Comparison of ENCODE assay signal across 12 cellular contexts in the genomic region with DNA sequence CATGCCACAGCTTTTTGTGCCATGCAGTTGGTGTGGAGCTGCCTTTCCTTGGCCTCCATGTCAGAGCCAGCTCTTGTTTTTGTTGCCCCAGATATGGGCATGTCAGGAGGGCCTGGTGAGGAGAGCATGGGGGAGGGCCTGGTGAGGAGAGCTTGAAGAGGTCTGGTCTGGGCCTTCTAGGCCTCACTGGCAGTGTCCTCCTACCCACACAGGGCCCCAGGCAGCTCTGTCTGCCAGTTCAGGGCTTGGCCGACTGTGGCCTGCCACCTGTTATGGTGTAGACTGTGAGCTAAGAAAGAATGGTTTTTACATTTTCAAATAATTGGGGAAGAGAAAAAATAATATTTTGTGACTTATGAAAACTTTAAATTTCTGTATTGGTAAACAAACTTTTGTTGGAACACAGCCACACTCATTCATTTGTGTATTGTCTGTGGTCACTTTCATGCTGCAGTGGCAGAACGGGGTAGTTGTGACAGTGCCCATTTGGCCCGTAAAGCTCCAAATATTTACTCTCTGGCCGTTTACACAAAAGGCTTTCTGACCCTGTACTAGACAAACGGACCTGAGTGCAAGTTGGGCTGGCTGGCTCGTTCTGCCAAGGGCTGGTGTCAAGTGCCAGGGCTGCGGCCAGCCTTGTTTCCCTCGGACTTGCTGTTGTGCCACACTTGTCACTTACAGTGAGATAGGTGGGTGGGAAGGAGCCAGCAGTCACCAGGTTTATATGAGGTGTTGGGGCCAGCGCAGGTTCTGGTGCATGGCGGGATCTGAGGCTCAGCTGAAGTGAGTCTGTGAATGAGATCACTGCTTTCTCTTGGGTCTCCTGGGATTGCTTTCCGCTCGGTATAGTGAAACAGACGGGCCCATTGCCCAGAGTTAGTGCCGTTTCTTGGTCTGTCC. TPM values are rescaled to one million over a fixed set of nuclear protein-coding genes. Genes with fewer than 3 reads are reported as not detected.
DNase-seq lines count a peak whose midpoint lies in the region; ATAC-seq and TF ChIP-seq lines count a peak whose summit lies in the region.
"Had no signal": no experiment of that assay in that cellular context is flagged by ENCODE, and none has a peak within 500 bp of the region (broad histone marks: within the 10 kb centered on the region; RNA-seq: fewer than 3 reads in every experiment).

No MANE protein-coding gene starts in this region.

- peak overlapping the region in 5 of 7 donors; percentile 6 to 78 (median 37) for H3K27ac Mint-ChIP-seq in CD14-positive monocyte
- H3K27ac Mint-ChIP-seq in stimulated activated naive B cell treated with anti-CD40 and anti-IgM and Interleukin-4, amounts not matched to agents 10 μg/mL and 1 μg/mL and 100 μg/mL, for 72 hours, result no peak overlapping the region
- H3K27ac Mint-ChIP-seq: nephron had no signal

- no peak for TF ChIP-seq CTCF in CD14-positive monocyte (IDR thresholded peaks at IDR 0.05)
- no peak for TF ChIP-seq CTCF in gastroesophageal sphincter (IDR thresholded peaks at IDR 0.05)
- TF ChIP-seq CTCF in osteoblast (IDR thresholded peaks at IDR 0.05; ENCODE audit: extremely low read depth, low read depth, low read length), result no peak
- TF ChIP-seq CTCF in foreskin fibroblast (IDR thresholded peaks at IDR 0.05; ENCODE audit: low read depth, low read length), result no peak

- 45 to 65% methylated on average over 4 to 9 of the region's 14 CpGs for WGBS in gastroesophageal sphincter (ENCODE audit: low coverage in 1 of 2), 2 donors

- DNase-seq in CD14-positive monocyte (ENCODE audit: low spot score) (no peak), SJSA1 (ENCODE audit: low read depth in 1 of 2, low spot score in 2 of 2) (no peak), osteoblast (ENCODE audit: insufficient read length, low spot score, missing footprints) (peak; percentile 95), COLO829 (ENCODE audit: low spot score) (no peak), foreskin fibroblast (no peak)
- DNase-seq in stimulated activated naive B cell treated with anti-CD40 and anti-IgM and Interleukin-4, amounts not matched to agents 10 μg/mL and 1 μg/mL and 100 μg/mL, for 72 hours, result no peak
- DNase-seq: activated T-cell treated with anti-CD3 and anti-CD28 coated beads, Interleukin-2, amount 50 U/mL, for 1 hour; NCI-H446 had no signal

- H3K4me3 ChIP-seq in SJSA1 (no peak overlapping the region), gastroesophageal sphincter (no peak overlapping the region), osteoblast (ENCODE audit: insufficient read depth, low read length) (no peak overlapping the region), foreskin fibroblast (ENCODE audit: low read depth in 1 of 2, low read length in 2 of 2) (no peak overlapping the region)

- no peak for TF ChIP-seq EP300 in gastroesophageal sphincter (IDR thresholded peaks at IDR 0.05)

- intact Hi-C loops in CD14-positive monocyte (cut with micrococcal nuclease), result no loop called here

- H3K9me3 Mint-ChIP-seq in CD14-positive monocyte, result peaks cover 0 to 1% (median 0%) of the 10 kb centered on the region in 7 donors
- no peaks in the 10 kb centered on the region for H3K9me3 Mint-ChIP-seq in stimulated activated naive B cell treated with anti-CD40 and anti-IgM and Interleukin-4, amounts not matched to agents 10 μg/mL and 1 μg/mL and 100 μg/mL, for 72 hours
- H3K9me3 Mint-ChIP-seq: nephron, WTC11 had no signal

- H3K4me1 ChIP-seq in SJSA1 (replicated peaks) (peaks cover 79% of the 10 kb centered on the region), gastroesophageal sphincter (peaks cover 0 to 40% (median 10%) of the 10 kb centered on the region in 3 donors), osteoblast (ENCODE audit: insufficient read depth, low read length) (peaks cover 38% of the 10 kb centered on the region)

- H3K27ac ChIP-seq in SJSA1 (peak overlapping the region; percentile 66), gastroesophageal sphincter (peak overlapping the region in 3 of 4 donors; percentile 56 to 70 (median 68)), osteoblast (ENCODE audit: low read depth, low read length) (peak overlapping the region; percentile 83)

- H3K27me3 Mint-ChIP-seq in CD14-positive monocyte (ENCODE audit: low read depth in 3 of 3), result no peaks in the 10 kb centered on the region
- no peaks in the 10 kb centered on the region for H3K27me3 Mint-ChIP-seq in stimulated activated naive B cell treated with anti-CD40 and anti-IgM and Interleukin-4, amounts not matched to agents 10 μg/mL and 1 μg/mL and 100 μg/mL, for 72 hours

- no peak for TF ChIP-seq POLR2A in gastroesophageal sphincter (IDR thresholded peaks at IDR 0.05)

- H3K4me3 Mint-ChIP-seq in CD14-positive monocyte, result no peak overlapping the region
- no peak overlapping the region for H3K4me3 Mint-ChIP-seq in stimulated activated naive B cell treated with anti-CD40 and anti-IgM and Interleukin-4, amounts not matched to agents 10 μg/mL and 1 μg/mL and 100 μg/mL, for 72 hours
- H3K4me3 Mint-ChIP-seq: nephron, WTC11 had no signal

- H3K36me3 ChIP-seq in SJSA1 (peaks cover 85% of the 10 kb centered on the region), gastroesophageal sphincter (peaks cover 0 to 78% of the 10 kb centered on the region in 2 donors), osteoblast (ENCODE audit: insufficient read depth, low read length) (peaks cover 51% of the 10 kb centered on the region)

- H3K4me1 Mint-ChIP-seq in CD14-positive monocyte, result peaks cover 12% of the 10 kb centered on the region
- H3K4me1 Mint-ChIP-seq in stimulated activated naive B cell treated with anti-CD40 and anti-IgM and Interleukin-4, amounts not matched to agents 10 μg/mL and 1 μg/mL and 100 μg/mL, for 72 hours, result peaks cover 15 to 47% of the 10 kb centered on the region in 2 donors

- no peaks in the 10 kb centered on the region for H3K9me3 ChIP-seq in SJSA1 (replicated peaks)
- no peaks in the 10 kb centered on the region for H3K9me3 ChIP-seq in gastroesophageal sphincter
- no peaks in the 10 kb centered on the region for H3K9me3 ChIP-seq in osteoblast (ENCODE audit: low read depth, low read length)

- peaks cover 90 to 100% of the 10 kb centered on the region in 2 donors for H3K36me3 Mint-ChIP-seq in CD14-positive monocyte
- H3K36me3 Mint-ChIP-seq in stimulated activated naive B cell treated with anti-CD40 and anti-IgM and Interleukin-4, amounts not matched to agents 10 μg/mL and 1 μg/mL and 100 μg/mL, for 72 hours, result peaks cover 48 to 73% of the 10 kb centered on the region in 2 donors

- peaks cover 26% of the 10 kb centered on the region for H4K20me1 ChIP-seq in osteoblast (ENCODE audit: insufficient read depth, low read length)

- H3K27me3 ChIP-seq in SJSA1 (replicated peaks), result no peaks in the 10 kb centered on the region
- H3K27me3 ChIP-seq in gastroesophageal sphincter, result no peaks in the 10 kb centered on the region
- H3K27me3 ChIP-seq in osteoblast (ENCODE audit: insufficient read depth, low read length), result no peaks in the 10 kb centered on the region

- H3K79me2 ChIP-seq in osteoblast (ENCODE audit: insufficient read depth, low read length), result peaks cover 74% of the 10 kb centered on the region

- H2AFZ ChIP-seq in osteoblast (ENCODE audit: low read length), result no peak overlapping the region

- ATAC-seq in gastroesophageal sphincter (no peak), GM19324 (IDR thresholded peaks at IDR 0.05; ENCODE audit: low FRiP score, unreplicated experiment) (no peak)
- no peak for ATAC-seq in stimulated activated naive B cell treated with anti-CD40 and anti-IgM and Interleukin-4, amounts not matched to agents 10 μg/mL and 1 μg/mL and 100 μg/mL, for 72 hours (replicated peaks)
- ATAC-seq: WTC11 had no signal

- H3K4me2 ChIP-seq in osteoblast (ENCODE audit: insufficient read depth, low read length), result peak overlapping the region; percentile 38

RNA-seq across cellular contexts. Expression of a gene that starts 18.2 kb away (rescaled TPM):
- 10 to 100 TPM; 26.0 to 28.0 TPM for polyA plus RNA-seq in CD14-positive monocyte
- total RNA-seq in SJSA1 (2014; rRNA removed; shearing (Covaris generic)), result 43.6 and 64.1 TPM in 2 replicates
- 10 to 100 TPM; 24.1 to 53.0 (median 38.8) TPM for total RNA-seq in gastroesophageal sphincter
- 34.4 and 39.5 TPM in 2 replicates for total RNA-seq in osteoblast

RNA-seq across cellular contexts. Expression of a gene that starts 36.8 kb away (rescaled TPM):
- polyA plus RNA-seq in CD14-positive monocyte, result 100 to 1,000 TPM; 123 to 144 TPM
- 44.7 and 71.9 TPM in 2 replicates for total RNA-seq in SJSA1 (2014; rRNA removed; shearing (Covaris generic))
- total RNA-seq in gastroesophageal sphincter (100 to 1,000 TPM in 1 of 4 donors, 10 to 100 TPM in 3; 11.5 to 423 (median 38.2) TPM), osteoblast (78.1 and 95.2 TPM in 2 replicates)
